19 cellular contexts compared by ENCODE assay signal in the genomic region with DNA sequence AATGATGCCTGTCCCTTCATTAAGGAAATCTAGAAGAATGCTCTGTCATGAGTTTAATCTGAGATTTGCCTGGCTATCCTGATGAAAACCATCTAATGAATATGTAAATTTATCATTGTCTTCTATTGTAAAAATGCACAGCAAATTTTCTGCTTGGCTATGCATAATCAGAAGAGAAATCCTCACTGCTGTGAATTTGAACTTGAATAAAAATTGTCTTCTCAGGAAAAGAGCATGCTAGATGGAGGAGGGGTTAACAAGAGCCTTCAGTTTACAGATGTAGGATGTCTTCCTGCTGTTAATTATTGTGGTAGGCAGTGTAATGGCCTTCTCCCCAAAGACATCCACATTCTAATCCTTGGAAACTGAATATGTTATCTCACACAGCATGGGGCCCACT. TPM values are rescaled to one million over a fixed set of nuclear protein-coding genes. Genes with fewer than 3 reads are reported as not detected.
DNase-seq lines count a peak whose midpoint lies in the region; ATAC-seq, FAIRE-seq and TF ChIP-seq lines count a peak whose summit lies in the region.
"Had no signal": no experiment of that assay in that cellular context is flagged by ENCODE, and none has a peak within 500 bp of the region (broad histone marks: within the 10 kb centered on the region; RNA-seq: fewer than 3 reads in every experiment).

No MANE protein-coding gene starts in this region.

- CTCF ChIA-PET in A549 (lab: Yijun Ruan, JAX) (interaction anchor here (4.8 kb wide), 2 partner anchors 11 to 101 kb away, joined by 60 to 115 read pairs; no protein-coding TSS in a partner anchor), IMR-90 (lab: Yijun Ruan, JAX) (no interaction called here)

- peaks cover 3% of the 10 kb centered on the region; the same call in 1 of the 2 replicates for H3K27me3 ChIP-seq in IMR-90 (ENCODE audit: control insufficient read depth, insufficient read depth, low read length)
- no peaks in the 10 kb centered on the region for H3K27me3 ChIP-seq in keratinocyte (ENCODE audit: control insufficient read depth, extremely low read depth, insufficient read depth, low read length)
- H3K27me3 ChIP-seq in right cardiac atrium (ENCODE audit: control insufficient read depth, insufficient read depth): no peaks in the 10 kb centered on the region
- H3K27me3 ChIP-seq: BLaER1 had no signal

- TF ChIP-seq POLR2A in A549 (IDR thresholded peaks at IDR 0.05; ENCODE audit: low read length): no peak
- no peak for TF ChIP-seq POLR2A in IMR-90 (IDR thresholded peaks at IDR 0.05; ENCODE audit: low read depth, low read length)

- peaks cover 16% of the 10 kb centered on the region for H3K4me1 Mint-ChIP-seq in brain
- H3K4me1 Mint-ChIP-seq: CD14-positive monocyte; CD4-positive, alpha-beta memory T cell had no signal

- TF ChIP-seq CTCF in A549 (IDR thresholded peaks at IDR 0.05): no peak
- no peak for TF ChIP-seq CTCF in IMR-90 (conservative IDR thresholded peaks at IDR 0.05; ENCODE audit: low read depth, low read length)
- no peak for TF ChIP-seq CTCF in brain (conservative IDR thresholded peaks at IDR 0.05)
- no peak for TF ChIP-seq CTCF in keratinocyte (optimal IDR thresholded peaks at IDR 0.05 in 1 of 3, IDR thresholded peaks at IDR 0.05 in 1 of 3, conservative IDR thresholded peaks at IDR 0.05 in 1 of 3; ENCODE audit: extremely low read depth in 1 of 3, insufficient read depth in 2 of 3, low read length in 3 of 3)

- no peak for ATAC-seq in A549
- no peak for ATAC-seq in IMR-90 (ENCODE audit: low read depth)
- ATAC-seq in right cardiac atrium: no peak
- no peak for ATAC-seq in GM21423 (IDR thresholded peaks at IDR 0.05; ENCODE audit: unreplicated experiment)
- ATAC-seq: GM23338 had no signal

- H3K79me2 ChIP-seq in keratinocyte (ENCODE audit: control insufficient read depth, insufficient read depth, low read length): no peaks in the 10 kb centered on the region

- no peaks in the 10 kb centered on the region for H3K36me3 ChIP-seq in IMR-90 (ENCODE audit: control insufficient read depth, insufficient read depth, low read length)
- no peaks in the 10 kb centered on the region for H3K36me3 ChIP-seq in keratinocyte (ENCODE audit: control insufficient read depth in 2 of 2, extremely low read depth in 1 of 2, insufficient read depth in 2 of 2, low read length in 2 of 2)
- H3K36me3 ChIP-seq: BLaER1 had no signal

- no peak for TF ChIP-seq RAD21 in A549 (conservative IDR thresholded peaks at IDR 0.05 in 1 of 2, IDR thresholded peaks at IDR 0.05 in 1 of 2)
- no peak for TF ChIP-seq RAD21 in IMR-90 (IDR thresholded peaks at IDR 0.05; ENCODE audit: low read length)

- H3K4me1 ChIP-seq in A549: peaks cover 40% of the 10 kb centered on the region
- H3K4me1 ChIP-seq in IMR-90 (ENCODE audit: control insufficient read depth, insufficient read depth, low read length): no peaks in the 10 kb centered on the region
- H3K4me1 ChIP-seq in keratinocyte (ENCODE audit: control insufficient read depth, extremely low read depth, insufficient read depth, low read length): peaks cover 57% of the 10 kb centered on the region
- H3K4me1 ChIP-seq in right cardiac atrium (ENCODE audit: control insufficient read depth, insufficient read depth, low read length): no peaks in the 10 kb centered on the region

- no peaks in the 10 kb centered on the region for H4K20me1 ChIP-seq in IMR-90 (ENCODE audit: insufficient read depth, low read length)
- H4K20me1 ChIP-seq in keratinocyte (ENCODE audit: control insufficient read depth, extremely low read depth, insufficient read depth, low read length): no peaks in the 10 kb centered on the region
- H4K20me1 ChIP-seq: BLaER1 had no signal

- POLR2A ChIA-PET in A549 (lab: Yijun Ruan, JAX): interaction anchor here (0.7 to 1.4 kb wide), 3 partner anchors 138 to 354 kb away, joined by 3 to 6 read pairs (median 6); a partner anchor contains a TSS
- POLR2A ChIA-PET in IMR-90 (lab: Charles Lee; ENCODE audit: unreplicated experiment): no interaction called here

- H2AFZ ChIP-seq in IMR-90 (replicated peaks; ENCODE audit: low read length, poor library complexity) (no peak overlapping the region), keratinocyte (ENCODE audit: control insufficient read depth, low read length) (peak overlapping the region; percentile 61)
- H2AFZ ChIP-seq: GM23338 had no signal

- H3K9me3 ChIP-seq in A549: no peaks in the 10 kb centered on the region
- no peaks in the 10 kb centered on the region for H3K9me3 ChIP-seq in IMR-90 (ENCODE audit: control insufficient read depth, insufficient read depth, low read length)
- no peaks in the 10 kb centered on the region for H3K9me3 ChIP-seq in keratinocyte (ENCODE audit: control insufficient read depth, low read depth, low read length)
- H3K9me3 ChIP-seq in right cardiac atrium (ENCODE audit: control insufficient read depth, low read length): no peaks in the 10 kb centered on the region

- in situ Hi-C loops in IMR-90 (cut with MboI; ENCODE audit: low sequenced_read_pairs): no loop called here

- intact Hi-C loops in IMR-90 (cut with micrococcal nuclease) (no loop called here), right cardiac atrium (cut with DNase I) (no loop called here)

- no peak overlapping the region for H2AK9ac ChIP-seq in IMR-90 (replicated peaks; ENCODE audit: low read depth, low read length, poor library complexity)

- H3K4ac ChIP-seq in IMR-90 (ENCODE audit: low read depth, low read length): no peak overlapping the region

- peak overlapping the region; percentile 11; the same call in 1 of the 3 replicates for H3K4me2 ChIP-seq in A549
- no peak overlapping the region for H3K4me2 ChIP-seq in IMR-90 (ENCODE audit: low read depth, low read length)
- H3K4me2 ChIP-seq in keratinocyte (ENCODE audit: control insufficient read depth, extremely low read depth, insufficient read depth, low read depth, low read length): peak overlapping the region; percentile 18
- H3K4me2 ChIP-seq: BLaER1, GM23338 had no signal

- DNase-seq in A549 (ENCODE audit: low read depth in 1 of 2, low spot score in 1 of 2) (no peak), IMR-90 (no peak), keratinocyte (ENCODE audit: low read depth, low spot score) (no peak), NCI-H2107 (lab: John Stamatoyannopoulos, UW) (no peak), right cardiac atrium (no peak)
- DNase-seq: AML-193; CD4-positive, alpha-beta memory T cell; DMS153; DMS79; GDM1 had no signal

- no peak overlapping the region for H2BK15ac ChIP-seq in IMR-90 (ENCODE audit: low read depth, low read length)

- no peaks in the 10 kb centered on the region for H3K9me1 ChIP-seq in IMR-90 (ENCODE audit: insufficient read depth, low read length)
- no peaks in the 10 kb centered on the region for H3K9me1 ChIP-seq in keratinocyte (ENCODE audit: control insufficient read depth, extremely low read depth, insufficient read depth, low read length)

- peaks cover 13% of the 10 kb centered on the region for H3K27me3 Mint-ChIP-seq in brain

- H4K8ac ChIP-seq in IMR-90 (ENCODE audit: low read depth in 2 of 2, low read length in 2 of 2): no peak overlapping the region

- H3K79me1 ChIP-seq in IMR-90 (ENCODE audit: low read depth in 1 of 2, low read length in 2 of 2): no peaks in the 10 kb centered on the region

- H3K14ac ChIP-seq in IMR-90 (replicated peaks; ENCODE audit: low read depth, low read length): no peak overlapping the region

- no peak overlapping the region for H4K5ac ChIP-seq in IMR-90 (ENCODE audit: low read depth, low read length)

- no peaks in the 10 kb centered on the region for H3K36me3 Mint-ChIP-seq in brain
- H3K36me3 Mint-ChIP-seq: CD14-positive monocyte; CD4-positive, alpha-beta memory T cell had no signal

- no peak overlapping the region for H3K4me3 ChIP-seq in A549
- no peak overlapping the region for H3K4me3 ChIP-seq in IMR-90 (ENCODE audit: insufficient read depth, low read depth, low read length)
- H3K4me3 ChIP-seq in keratinocyte (ENCODE audit: control insufficient read depth in 2 of 3, extremely low read depth in 1 of 3, insufficient read depth in 2 of 3, low read depth in 1 of 3, low read length in 3 of 3): no peak overlapping the region
- no peak overlapping the region for H3K4me3 ChIP-seq in right cardiac atrium (ENCODE audit: low read length)
- H3K4me3 ChIP-seq: BLaER1, GM23338 had no signal

- no peak overlapping the region for H2BK20ac ChIP-seq in IMR-90 (ENCODE audit: low read depth, low read length)

- H3K9ac ChIP-seq in IMR-90 (ENCODE audit: low read depth, low read length): no peak overlapping the region
- no peak overlapping the region for H3K9ac ChIP-seq in keratinocyte (ENCODE audit: control insufficient read depth, extremely low read depth, insufficient read depth, low read length)
- H3K9ac ChIP-seq: BLaER1 had no signal

- FAIRE-seq in A549 (lab: Jason Lieb, UNC) (no peak), keratinocyte (lab: Jason Lieb, UNC) (peak; percentile 23)
- FAIRE-seq: GM12892, GM18507, H54, HTR-8/SVneo had no signal

- no peak overlapping the region for H2BK5ac ChIP-seq in IMR-90 (ENCODE audit: low read depth, low read length, poor library complexity, severe bottlenecking)

- no peak overlapping the region for H2AK5ac ChIP-seq in IMR-90 (ENCODE audit: low read depth, low read length)

- peak overlapping the region; percentile 14; the same call in 1 of the 2 replicates for H3K18ac ChIP-seq in IMR-90 (ENCODE audit: low read depth, low read length)

- H3K56ac ChIP-seq in IMR-90 (ENCODE audit: extremely low read depth, insufficient read depth, low read length): no peak overlapping the region

- peak overlapping the region in 4 of 5 experiments; percentile 11 to 70 (median 30) for H3K27ac Mint-ChIP-seq in brain
- H3K27ac Mint-ChIP-seq: CD14-positive monocyte; CD4-positive, alpha-beta memory T cell; GM23338 had no signal

- H3K27ac ChIP-seq in A549: peak overlapping the region; percentile 10 to 82; a peak in 4 of 6 replicates
- H3K27ac ChIP-seq in IMR-90 (ENCODE audit: insufficient read depth, low read length): no peak overlapping the region
- peak overlapping the region; percentile 51 for H3K27ac ChIP-seq in keratinocyte (ENCODE audit: control insufficient read depth, insufficient read depth, low read length)
- H3K27ac ChIP-seq in right cardiac atrium (ENCODE audit: low read length): no peak overlapping the region
- H3K27ac ChIP-seq: BLaER1 had no signal

- dilution Hi-C loops in IMR-90 (cut with HindIII; ENCODE audit: low sequenced_read_pairs, unreplicated experiment) (no loop called here), keratinocyte (cut with MboI; ENCODE audit: extremely low pct_ligation_motif_present, low sequenced_read_pairs) (loop anchor here (25.0 kb wide), 1 partner anchor 93 kb away; no protein-coding TSS in a partner anchor)

- no peak overlapping the region for H3K23ac ChIP-seq in IMR-90 (ENCODE audit: low read depth, low read length)

- TF ChIP-seq EP300 in A549 (IDR thresholded peaks at IDR 0.05): no peak

- no TSS peak for BruUV-seq in IMR-90 (replicated peaks; lab: Mats Ljungman, UMichigan)

- no peak overlapping the region for H3K4me3 Mint-ChIP-seq in brain
- H3K4me3 Mint-ChIP-seq: CD14-positive monocyte; CD4-positive, alpha-beta memory T cell; GM23338 had no signal

- H2BK120ac ChIP-seq in IMR-90 (ENCODE audit: low read depth, low read length): no peak overlapping the region

- H3K9me3 Mint-ChIP-seq in brain: no peaks in the 10 kb centered on the region
- H3K9me3 Mint-ChIP-seq: CD4-positive, alpha-beta memory T cell; GM23338 had no signal

- no peak overlapping the region for H4K91ac ChIP-seq in IMR-90 (ENCODE audit: insufficient read depth, low read depth, low read length)

RNA-seq across cellular contexts. Expression of a gene that starts 45.8 kb away (rescaled TPM):
- 19.7 and 21.2 TPM in 2 replicates for polyA plus RNA-seq in A549 (2011; rRNA removed)
- 4.0 and 4.5 TPM in 2 replicates for polyA plus RNA-seq in A549 (2012; cell fraction: cytosol; rRNA removed)
- 1.6 and 2.4 TPM in 2 replicates for polyA plus RNA-seq in A549 (2012; cell fraction: nucleus; rRNA removed)
- 11.5 to 11.8 TPM (median 11.7 TPM) in 3 replicates for polyA plus RNA-seq in A549 (2017; fragmentation: RNase III; extraction: RNeasy Plus Mini Kit Qiagen cat#74134 plus additional on column Dnase treatment)
- 13.1 and 13.5 TPM in 2 replicates for polyA minus RNA-seq in A549 (2011; rRNA and poly(A)+ RNA removed)
- 0.54 and 0.56 TPM in 2 replicates for total RNA-seq in IMR-90 (2012; rRNA removed)
- 0.20 and 0.31 TPM in 2 replicates for polyA plus RNA-seq in IMR-90 (2012; rRNA removed)
- polyA plus RNA-seq in IMR-90 (2012; cell fraction: cytosol; rRNA removed): 0.05 and 0.08 TPM in 2 replicates
- polyA plus RNA-seq in IMR-90 (2012; cell fraction: nucleus; rRNA removed; ENCODE audit: low replicate concordance): 0.03 and 0.19 TPM in 2 replicates
- 5.1 TPM for polyA plus RNA-seq in brain (ENCODE audit: insufficient read depth, low read depth, low replicate concordance)
- polyA plus RNA-seq in keratinocyte: 7.7 to 12.4 TPM (median 10.0 TPM) in 3 replicates
- 11.8 TPM for polyA plus RNA-seq in keratinocyte (2011; ENCODE audit: low read depth)
- polyA plus RNA-seq in keratinocyte (2011; cell fraction: cytosol; rRNA removed): 8.0 and 13.6 TPM in 2 replicates
- polyA plus RNA-seq in keratinocyte (2011; cell fraction: nucleus; rRNA removed): 9.9 and 10.6 TPM in 2 replicates
- 5.4 and 11.3 TPM in 2 replicates for polyA plus RNA-seq in keratinocyte (2012; ENCODE audit: low replicate concordance)
- polyA minus RNA-seq in keratinocyte: 2.6 to 15.3 TPM (median 7.9 TPM) in 3 replicates
- polyA minus RNA-seq in keratinocyte (2011; cell fraction: cytosol; rRNA and poly(A)+ RNA removed): 10.6 TPM
- polyA minus RNA-seq in keratinocyte (2011; cell fraction: nucleus; rRNA and poly(A)+ RNA removed): 7.1 and 13.3 TPM in 2 replicates
- total RNA-seq in right cardiac atrium: 1 to 10 TPM; 2.1 to 2.9 (median 2.6) TPM
- polyA plus RNA-seq in right cardiac atrium: 0.75 TPM

Comparison
In these comparisons a context has a peak if more than half of its experiments do, and no peak if none do; other contexts are left out.
1. H3K27ac ChIP-seq: peak in A549 (2 of 2) and keratinocyte (single experiment); none in IMR-90 (single experiment) and right cardiac atrium (single experiment).